Comparison of ENCODE assay signal across 3 cellular contexts in the genomic region with DNA sequence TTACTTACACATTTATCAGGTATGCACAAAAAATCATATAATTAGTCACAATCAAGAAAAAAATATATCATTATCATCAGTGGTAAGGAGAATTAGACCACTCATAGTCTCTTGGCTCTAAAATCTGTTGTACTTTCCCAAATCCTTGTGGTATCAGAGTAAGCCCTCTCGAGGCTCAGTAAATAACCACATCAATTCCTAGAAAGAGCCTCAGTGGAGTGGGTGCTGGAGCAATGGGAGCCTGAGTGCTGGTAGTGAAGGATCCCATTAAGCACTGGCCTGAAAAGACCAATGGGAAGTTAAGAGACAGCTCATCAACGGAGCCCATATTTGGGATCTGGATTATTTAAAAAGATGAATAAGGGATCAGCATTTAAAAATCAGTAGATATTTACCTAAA.
"Had no signal": no experiment of that assay in that cellular context is flagged by ENCODE, and none has a peak within 500 bp of the region (broad histone marks: within the 10 kb centered on the region; RNA-seq: fewer than 3 reads in every experiment).

No MANE protein-coding gene starts in this region.

- DNase-seq: GDM1, GF-D8 had no signal

- ATAC-seq: GM12878 had no signal

- H3K4me3 ChIP-seq: GM12878 had no signal
